8 cellular contexts compared by ENCODE assay signal in the genomic region with DNA sequence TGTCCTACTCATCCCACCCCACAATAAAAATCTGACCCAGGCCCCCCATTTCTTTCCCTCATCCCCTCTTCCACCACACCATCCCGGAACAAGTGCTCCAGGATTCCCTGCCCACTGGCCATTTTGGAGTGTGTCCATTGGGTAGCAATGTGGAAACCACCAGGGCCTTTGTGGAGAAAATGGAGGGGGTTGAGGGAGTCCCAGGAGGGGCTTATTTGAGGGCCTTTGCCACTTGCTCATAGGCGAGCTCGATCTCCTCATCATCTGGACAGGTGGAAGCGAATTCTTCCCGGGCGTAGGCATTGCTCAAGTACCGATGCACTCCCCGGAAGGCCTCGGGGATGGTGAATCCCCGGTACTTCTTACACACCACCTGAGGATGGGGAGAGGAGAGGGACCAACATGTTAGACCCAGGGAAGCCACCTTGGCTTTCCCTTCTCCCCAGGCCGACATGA. TPM values are rescaled to one million over a fixed set of nuclear protein-coding genes. Genes with fewer than 3 reads are reported as not detected.
DNase-seq lines count a peak whose midpoint lies in the region; ATAC-seq and TF ChIP-seq lines count a peak whose summit lies in the region.

No MANE protein-coding gene starts in this region.

- TF ChIP-seq CTCF in CD14-positive monocyte (IDR thresholded peaks at IDR 0.05): no peak
- TF ChIP-seq CTCF in OCI-LY1 (IDR thresholded peaks at IDR 0.05; ENCODE audit: low read length): no peak
- TF ChIP-seq CTCF in endodermal cell (conservative IDR thresholded peaks at IDR 0.05): no peak

- intact Hi-C loops in CD14-positive monocyte (cut with micrococcal nuclease): loop anchor here (2.0 to 10.0 kb wide), 4 partner anchors 37 to 186 kb away; a partner anchor contains a TSS

- H2BK5ac ChIP-seq in neuronal stem cell (ENCODE audit: low read length): no peak overlapping the region

- H3K9ac ChIP-seq in OCI-LY1 (ENCODE audit: low read length) (no peak overlapping the region), endodermal cell (ENCODE audit: extremely low read depth, low read length, poor library complexity, severe bottlenecking) (no peak overlapping the region), neuronal stem cell (ENCODE audit: low read depth, low read length, poor library complexity) (no peak overlapping the region)

- no peak overlapping the region for H3K4ac ChIP-seq in neuronal stem cell (ENCODE audit: low read length)

- H3K4me1 ChIP-seq in OCI-LY1 (ENCODE audit: insufficient read depth, low read length, severe bottlenecking): peaks cover 48% of the 10 kb centered on the region
- peaks cover 5% of the 10 kb centered on the region for H3K4me1 ChIP-seq in endodermal cell (ENCODE audit: control insufficient read depth, insufficient read depth, low read length)
- H3K4me1 ChIP-seq in neuronal stem cell (ENCODE audit: control insufficient read depth in 2 of 2, insufficient read depth in 1 of 2, low read depth in 1 of 2, low read length in 2 of 2): peaks cover 13 to 24% of the 10 kb centered on the region in 2 donors

- no peak overlapping the region for H2BK120ac ChIP-seq in neuronal stem cell (ENCODE audit: low read depth, low read length)

- no peak overlapping the region for H3K14ac ChIP-seq in neuronal stem cell (ENCODE audit: low read length)

- ATAC-seq in GM18870 (IDR thresholded peaks at IDR 0.05; ENCODE audit: unreplicated experiment) (no peak), HG02852 (IDR thresholded peaks at IDR 0.05; ENCODE audit: unreplicated experiment) (no peak)

- H2BK12ac ChIP-seq in neuronal stem cell (ENCODE audit: low read length): no peak overlapping the region

- H3K27me3 Mint-ChIP-seq in CD14-positive monocyte (ENCODE audit: low read depth in 3 of 3) (peaks cover 0 to 4% (median 0%) of the 10 kb centered on the region in 3 donors), endodermal cell (ENCODE audit: insufficient read depth) (no peaks in the 10 kb centered on the region)

- H3K23ac ChIP-seq in neuronal stem cell (ENCODE audit: low read depth, low read length, poor library complexity): no peak overlapping the region

- peaks cover 0 to 3% (median 0%) of the 10 kb centered on the region in 7 donors for H3K9me3 Mint-ChIP-seq in CD14-positive monocyte
- H3K9me3 Mint-ChIP-seq in endodermal cell: no peaks in the 10 kb centered on the region

- no peaks in the 10 kb centered on the region for H3K9me3 ChIP-seq in OCI-LY1 (ENCODE audit: low read length)
- H3K9me3 ChIP-seq in endodermal cell (ENCODE audit: control insufficient read depth, low read length): no peaks in the 10 kb centered on the region
- no peaks in the 10 kb centered on the region for H3K9me3 ChIP-seq in neuronal stem cell (replicated peaks in 1 of 2; ENCODE audit: control insufficient read depth in 2 of 2, insufficient read depth in 1 of 2, low read depth in 1 of 2, low read length in 2 of 2)

- peaks cover 3% of the 10 kb centered on the region; the same call in 1 of the 2 replicates for H3K79me2 ChIP-seq in OCI-LY1 (ENCODE audit: insufficient read depth, low read length)

- no peak overlapping the region for H2AK5ac ChIP-seq in neuronal stem cell (ENCODE audit: low read depth, low read length)

- H3K4me3 Mint-ChIP-seq in CD14-positive monocyte: peak overlapping the region; percentile 96
- H3K4me3 Mint-ChIP-seq in endodermal cell: peak overlapping the region; percentile 92

- whole genome bisulfite sequencing in endodermal cell (ENCODE audit: insufficient coverage in 1 of 2, insufficient read length in 1 of 2), 2 experiments: 73 to 88% methylated on average over 2 to 11 of the region's 11 CpGs
- no CpG with 5 or more reads among the region's 11 CpGs for WGBS in neuronal stem cell (ENCODE audit: extremely low coverage in 2 of 2, insufficient read length in 2 of 2, insufficient replicate concordance in 1 of 2), 2 donors

- H3K4me3 ChIP-seq in OCI-LY1 (ENCODE audit: low read depth, low read length, poor library complexity, severe bottlenecking): no peak overlapping the region
- H3K4me3 ChIP-seq in endodermal cell (ENCODE audit: low read length): peak overlapping the region; percentile 88
- H3K4me3 ChIP-seq in neuronal stem cell (ENCODE audit: low read length in 2 of 2): peak overlapping the region in 1 of 2 donors; percentile 83

- H3K36me3 Mint-ChIP-seq in CD14-positive monocyte: peaks cover 55 to 61% of the 10 kb centered on the region in 2 donors
- H3K36me3 Mint-ChIP-seq in endodermal cell (ENCODE audit: low read depth): peaks cover 65% of the 10 kb centered on the region

- no peak overlapping the region for H4K8ac ChIP-seq in neuronal stem cell (ENCODE audit: low read depth, low read length)

- H2BK15ac ChIP-seq in neuronal stem cell (ENCODE audit: low read length): no peak overlapping the region

- no peaks in the 10 kb centered on the region for H4K20me1 ChIP-seq in OCI-LY1 (ENCODE audit: insufficient read depth, low read length)

- peaks cover 13% of the 10 kb centered on the region for H3F3A ChIP-seq in OCI-LY1 (ENCODE audit: insufficient read depth, low read length)

- H3K9me2 ChIP-seq in OCI-LY1 (ENCODE audit: low read depth, low read length): no peaks in the 10 kb centered on the region

- peaks cover 42% of the 10 kb centered on the region for H3K36me3 ChIP-seq in OCI-LY1 (ENCODE audit: insufficient read depth, low read length)
- H3K36me3 ChIP-seq in endodermal cell (ENCODE audit: control insufficient read depth, insufficient read depth, low read length): peaks cover 73% of the 10 kb centered on the region
- peaks cover 54 to 83% of the 10 kb centered on the region in 2 donors for H3K36me3 ChIP-seq in neuronal stem cell (replicated peaks in 1 of 2; ENCODE audit: control insufficient read depth in 2 of 2, insufficient read depth in 2 of 2, low read length in 2 of 2)

- H3K27me3 ChIP-seq in OCI-LY1 (ENCODE audit: insufficient read depth, low read length): no peaks in the 10 kb centered on the region
- no peaks in the 10 kb centered on the region for H3K27me3 ChIP-seq in endodermal cell (ENCODE audit: control insufficient read depth, insufficient read depth, low read length, poor library complexity, severe bottlenecking)
- H3K27me3 ChIP-seq in neuronal stem cell (ENCODE audit: control insufficient read depth in 3 of 3, insufficient read depth in 3 of 3, low read depth in 1 of 3, low read length in 3 of 3): no peaks in the 10 kb centered on the region

- peaks cover 15% of the 10 kb centered on the region for H3K79me1 ChIP-seq in neuronal stem cell (ENCODE audit: low read depth, low read length)

- DNase-seq in CD14-positive monocyte (ENCODE audit: low spot score) (no peak), endodermal cell (peak; percentile 58), neuronal stem cell (ENCODE audit: low spot score) (no peak), DMS153 (lab: John Stamatoyannopoulos, UW) (no peak), GF-D8 (lab: John Stamatoyannopoulos, UW) (no peak)

- H3K4me1 Mint-ChIP-seq in CD14-positive monocyte (peaks cover 68% of the 10 kb centered on the region), endodermal cell (peaks cover 19% of the 10 kb centered on the region)

- H2AFZ ChIP-seq in OCI-LY1 (ENCODE audit: low read length) (no peak overlapping the region), neuronal stem cell (ENCODE audit: low read length) (no peak overlapping the region)

- H3K27ac Mint-ChIP-seq in CD14-positive monocyte: peak overlapping the region; percentile 96 to 99 (median 98)
- H3K27ac Mint-ChIP-seq in endodermal cell: peak overlapping the region; percentile 97

- H4K91ac ChIP-seq in neuronal stem cell (ENCODE audit: low read depth, low read length, poor library complexity): no peak overlapping the region

- H3K18ac ChIP-seq in neuronal stem cell (ENCODE audit: low read length): no peak overlapping the region

- H3K27ac ChIP-seq in OCI-LY1 (ENCODE audit: low read depth, low read length, poor library complexity, severe bottlenecking) (peak overlapping the region; percentile 42), endodermal cell (ENCODE audit: low read depth, low read length) (no peak overlapping the region), neuronal stem cell (replicated peaks; ENCODE audit: low read length) (peak overlapping the region; percentile 54)

- H3K4me2 ChIP-seq in OCI-LY1 (ENCODE audit: low read length) (no peak overlapping the region), neuronal stem cell (ENCODE audit: insufficient read depth, low read length, poor library complexity, severe bottlenecking) (peak overlapping the region; percentile 50)

RNA-seq across cellular contexts. Expression of a gene that starts 1.6 kb away (rescaled TPM):
- 10 to 100 TPM; 29.8 to 30.6 TPM for polyA plus RNA-seq in CD14-positive monocyte
- 100 to 1,000 TPM; 150 to 153 TPM for total RNA-seq in endodermal cell
- 230 TPM for polyA plus RNA-seq in endodermal cell (2013, experiment 1 of 2)
- polyA plus RNA-seq in endodermal cell (2013, experiment 2 of 2): 222 TPM
- 115 TPM for polyA plus RNA-seq in neuronal stem cell (2013, experiment 1 of 2)
- 115 TPM for polyA plus RNA-seq in neuronal stem cell (2013, experiment 2 of 2)

RNA-seq across cellular contexts. Expression of a gene that starts 5.7 kb away (rescaled TPM):
- 1,000 to 10,000 TPM; 1,196 to 1,304 TPM for polyA plus RNA-seq in CD14-positive monocyte
- total RNA-seq in endodermal cell: 100 to 1,000 TPM; 289 to 380 TPM
- polyA plus RNA-seq in endodermal cell (2013, experiment 1 of 2): 265 TPM
- 271 TPM for polyA plus RNA-seq in endodermal cell (2013, experiment 2 of 2)
- polyA plus RNA-seq in neuronal stem cell (2013, experiment 1 of 2): 220 TPM
- polyA plus RNA-seq in neuronal stem cell (2013, experiment 2 of 2): 216 TPM

RNA-seq across cellular contexts. Expression of a gene that starts 7.5 kb away (rescaled TPM):
- polyA plus RNA-seq in CD14-positive monocyte: under 1 TPM; 0.68 to 0.75 TPM
- total RNA-seq in endodermal cell: not detected
- polyA plus RNA-seq in endodermal cell (2013, experiment 1 of 2): not detected
- polyA plus RNA-seq in endodermal cell (2013, experiment 2 of 2): not detected
- polyA plus RNA-seq in neuronal stem cell (2013, experiment 1 of 2): not detected
- not detected for polyA plus RNA-seq in neuronal stem cell (2013, experiment 2 of 2)

RNA-seq across cellular contexts. Expression of a gene that starts 9.1 kb away (rescaled TPM):
- not detected for polyA plus RNA-seq in CD14-positive monocyte
- total RNA-seq in endodermal cell: under 1 TPM; 0.29 to 0.38 TPM
- 1.1 TPM for polyA plus RNA-seq in endodermal cell (2013, experiment 1 of 2)
- 1.4 TPM for polyA plus RNA-seq in endodermal cell (2013, experiment 2 of 2)
- polyA plus RNA-seq in neuronal stem cell (2013, experiment 1 of 2): 0.57 TPM
- polyA plus RNA-seq in neuronal stem cell (2013, experiment 2 of 2): 0.66 TPM

RNA-seq across cellular contexts. Expression of a gene that starts 9.1 kb away (rescaled TPM):
- polyA plus RNA-seq in CD14-positive monocyte: 1 to 10 TPM in 1 of 2 donors, under 1 TPM in 1; 0.58 to 1.9 TPM
- total RNA-seq in endodermal cell: 10 to 100 TPM; 35.7 to 57.2 TPM
- polyA plus RNA-seq in endodermal cell (2013, experiment 1 of 2): 61.1 TPM
- 49.7 TPM for polyA plus RNA-seq in endodermal cell (2013, experiment 2 of 2)
- polyA plus RNA-seq in neuronal stem cell (2013, experiment 1 of 2): 25.1 TPM
- polyA plus RNA-seq in neuronal stem cell (2013, experiment 2 of 2): 25.6 TPM
